Comparison of ENCODE assay signal across 8 cellular contexts in the genomic region with DNA sequence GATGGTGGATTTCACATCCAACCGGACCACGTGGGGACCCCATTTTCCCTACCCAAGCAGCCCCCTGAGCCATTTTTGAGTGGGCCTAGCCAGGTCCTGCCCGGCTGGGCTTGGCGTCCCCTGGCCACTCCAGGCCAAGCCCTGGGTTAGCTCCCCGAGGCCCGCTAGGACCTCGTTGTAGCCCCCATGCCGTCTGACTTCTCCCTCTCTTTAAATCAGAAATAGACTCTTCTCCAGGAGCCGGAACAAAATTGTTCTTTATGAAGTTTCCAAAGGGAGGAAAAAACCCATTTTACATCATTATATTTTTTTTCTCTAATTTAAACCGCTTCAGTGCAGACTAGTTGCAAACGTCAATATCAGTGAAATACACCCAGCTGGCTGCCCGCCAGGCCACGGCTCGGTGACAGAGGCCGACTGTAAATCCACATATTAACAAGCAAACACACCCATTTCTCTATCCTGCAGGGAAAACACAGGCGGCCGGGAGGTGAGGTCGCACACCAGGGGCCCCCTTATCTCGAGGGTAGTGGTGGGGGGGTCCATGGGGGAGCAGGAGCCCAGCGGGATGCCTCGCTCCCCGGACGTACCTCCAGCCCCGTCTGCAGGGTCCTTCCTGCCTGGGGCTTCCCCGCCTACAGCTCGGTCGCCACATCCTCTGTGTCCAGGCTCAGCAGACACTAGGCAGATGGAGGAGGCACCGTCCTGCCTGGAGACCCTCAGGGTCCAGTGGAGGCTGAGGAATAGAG.
DNase-seq lines count a peak whose midpoint lies in the region; ATAC-seq and TF ChIP-seq lines count a peak whose summit lies in the region.

No MANE protein-coding gene starts in this region.

- ATAC-seq in T-helper 17 cell (peak; percentile 55), GM18861 (IDR thresholded peaks at IDR 0.05; ENCODE audit: unreplicated experiment) (no peak)
- ATAC-seq in stimulated activated naive CD8-positive, alpha-beta T cell treated with anti-CD3 and anti-CD28 coated beads, Interleukin-15, amount 100 ng/mL, for 72 hours = peak; percentile 65

- intact Hi-C loops in MCF 10A (cut with micrococcal nuclease) = no loop called here
- intact Hi-C loops in posterior vena cava (cut with DNase I) = no loop called here

- H3K27me3 Mint-ChIP-seq in T-helper 17 cell (peaks cover 21% of the 10 kb centered on the region), MCF 10A (ENCODE audit: insufficient read depth, unreplicated experiment) (peaks cover 22% of the 10 kb centered on the region)
- peaks cover 8% of the 10 kb centered on the region for H3K27me3 Mint-ChIP-seq in stimulated activated naive CD8-positive, alpha-beta T cell treated with anti-CD3 and anti-CD28 coated beads, Interleukin-15, amount 100 ng/mL, for 72 hours

- H4K20me1 ChIP-seq in BLaER1 = peaks cover 41% of the 10 kb centered on the region

- H3K4me2 ChIP-seq in BLaER1 = peak overlapping the region; percentile 75

- no peak overlapping the region for H3K9ac ChIP-seq in BLaER1

- TF ChIP-seq CTCF in fibroblast of the aortic adventitia (IDR thresholded peaks at IDR 0.05; ENCODE audit: insufficient read depth, low read length) (no peak), MCF 10A (IDR thresholded peaks at IDR 0.05; ENCODE audit: unreplicated experiment) (no peak)

- H3K4me3 ChIP-seq in BLaER1 = no peak overlapping the region
- peak overlapping the region; percentile 43 for H3K4me3 ChIP-seq in HAP-1
- H3K4me3 ChIP-seq in fibroblast of the aortic adventitia (ENCODE audit: low read depth, low read length) = no peak overlapping the region

- POLR2A ChIA-PET in MCF 10A (lab: Yijun Ruan, JAX) = no interaction called here

- H3K27ac Mint-ChIP-seq in T-helper 17 cell (no peak overlapping the region), MCF 10A (ENCODE audit: low read depth, unreplicated experiment) (no peak overlapping the region)
- H3K27ac Mint-ChIP-seq in stimulated activated naive CD8-positive, alpha-beta T cell treated with anti-CD3 and anti-CD28 coated beads, Interleukin-15, amount 100 ng/mL, for 72 hours = no peak overlapping the region

- H3K36me3 Mint-ChIP-seq in T-helper 17 cell (ENCODE audit: low read depth) = no peaks in the 10 kb centered on the region
- no peaks in the 10 kb centered on the region for H3K36me3 Mint-ChIP-seq in MCF 10A (ENCODE audit: insufficient read depth, unreplicated experiment)

- peaks cover 15% of the 10 kb centered on the region; the same call in 1 of the 2 replicates for H3K27me3 ChIP-seq in BLaER1
- H3K27me3 ChIP-seq in HAP-1 (ENCODE audit: low read depth) = no peaks in the 10 kb centered on the region

- CTCF ChIA-PET in MCF 10A (lab: Yijun Ruan, JAX) = interaction anchor here (0.7 kb wide), 1 partner anchor 306 kb away, joined by 4 read pairs; no protein-coding TSS in a partner anchor

- H3K4me1 Mint-ChIP-seq in T-helper 17 cell (peaks cover 14% of the 10 kb centered on the region), MCF 10A (ENCODE audit: insufficient read depth, unreplicated experiment) (no peaks in the 10 kb centered on the region)
- H3K4me1 Mint-ChIP-seq in stimulated activated naive CD8-positive, alpha-beta T cell treated with anti-CD3 and anti-CD28 coated beads, Interleukin-15, amount 100 ng/mL, for 72 hours = peaks cover 47% of the 10 kb centered on the region

- H3K9me3 ChIP-seq in BLaER1 (no peaks in the 10 kb centered on the region), HAP-1 (no peaks in the 10 kb centered on the region), T-helper 17 cell (ENCODE audit: control insufficient read depth, low read length, poor library complexity, severe bottlenecking) (no peaks in the 10 kb centered on the region)

- H3K4me1 ChIP-seq in BLaER1 (peaks cover 66% of the 10 kb centered on the region), HAP-1 (peaks cover 19% of the 10 kb centered on the region)

- in situ Hi-C loops in HAP-1 (cut with MboI; ENCODE audit: low sequenced_read_pairs) = no loop called here

- no TSS peak for BruUV-seq in MCF 10A (replicated peaks; lab: Mats Ljungman, UMichigan)

- H3K36me3 ChIP-seq in BLaER1 (peaks cover 17% of the 10 kb centered on the region; the same call in 1 of the 2 replicates), HAP-1 (replicated peaks) (peaks cover 5% of the 10 kb centered on the region; the same call in 1 of the 2 replicates)

- H3K27ac ChIP-seq in BLaER1 = no peak overlapping the region

- no peaks in the 10 kb centered on the region for H3K9me3 Mint-ChIP-seq in stimulated activated naive CD8-positive, alpha-beta T cell treated with anti-CD3 and anti-CD28 coated beads, Interleukin-15, amount 100 ng/mL, for 72 hours
- no peaks in the 10 kb centered on the region for H3K9me3 Mint-ChIP-seq in MCF 10A (ENCODE audit: unreplicated experiment)

- DNase-seq in HAP-1 (ENCODE audit: low spot score in 2 of 2) (peak; percentile 22 to 76), T-helper 17 cell (no peak), fibroblast of the aortic adventitia (ENCODE audit: low read depth) (peak; percentile 45), MCF 10A (ENCODE audit: unreplicated experiment) (no peak), posterior vena cava (ENCODE audit: low spot score) (no peak)
- peak in 1 of 2 donors; percentile 47 for DNase-seq in stimulated activated naive CD8-positive, alpha-beta T cell treated with anti-CD3 and anti-CD28 coated beads, Interleukin-15, amount 100 ng/mL, for 72 hours

- H3K4me3 Mint-ChIP-seq in T-helper 17 cell (peak overlapping the region; percentile 84), MCF 10A (ENCODE audit: unreplicated experiment) (no peak overlapping the region)
- peak overlapping the region; percentile 57 to 79 for H3K4me3 Mint-ChIP-seq in stimulated activated naive CD8-positive, alpha-beta T cell treated with anti-CD3 and anti-CD28 coated beads, Interleukin-15, amount 100 ng/mL, for 72 hours

Comparison
In these comparisons a context has a peak if more than half of its experiments do, and no peak if none do; other contexts are left out.
1. DNase-seq: peak in HAP-1 (2 of 2) and fibroblast of the aortic adventitia (single experiment); none in T-helper 17 cell (0 of 3), MCF 10A (single experiment) and posterior vena cava (single experiment).